Comparison of ENCODE assay signal across 9 cellular contexts in genomic region chr20:25226433-25227316, GRCh38. TPM values are rescaled to one million over a fixed set of nuclear protein-coding genes. Genes with fewer than 3 reads are reported as not detected.
DNase-seq lines count a peak whose midpoint lies in the region; ATAC-seq and TF ChIP-seq lines count a peak whose summit lies in the region.
"Had no signal": no experiment of that assay in that cellular context is flagged by ENCODE, and none has a peak within 500 bp of the region (broad histone marks: within the 10 kb centered on the region; RNA-seq: fewer than 3 reads in every experiment).

No MANE protein-coding gene starts in this region.

- H3K9me3 Mint-ChIP-seq in activated naive CD4-positive, alpha-beta T cell treated with anti-CD3 and anti-CD28 coated beads, Interleukin-2, amount 10 ng/mL, durations not matched to agents 7 days and 5 days, result no peaks in the 10 kb centered on the region
- H3K9me3 Mint-ChIP-seq in activated T-cell treated with anti-CD3 and anti-CD28 coated beads, Interleukin-2, amount 50 U/mL, for 24 hours, result no peaks in the 10 kb centered on the region

- no peaks in the 10 kb centered on the region for H3K36me3 Mint-ChIP-seq in activated naive CD4-positive, alpha-beta T cell treated with anti-CD3 and anti-CD28 coated beads, Interleukin-2, amount 10 ng/mL, durations not matched to agents 7 days and 5 days
- H3K36me3 Mint-ChIP-seq in activated T-cell treated with anti-CD3 and anti-CD28 coated beads, Interleukin-2, amount 50 U/mL, for 24 hours (ENCODE audit: low read depth), result peaks cover 36% of the 10 kb centered on the region

- TF ChIP-seq EP300 in SK-N-SH (IDR thresholded peaks at IDR 0.05; ENCODE audit: borderline replicate concordance in 1 of 2, low read depth in 1 of 2, low read length in 1 of 2), result 0 out of 4 replicates have a peak, but pooled peaks of 1 of the 2 experiments have one; percentile 11

- peak; percentile 24 for DNase-seq in DMS79 treated with DMSO at 0.1 percent for 48 hours (lab: John Stamatoyannopoulos, UW)
- peak; percentile 56 for DNase-seq in SK-N-SH
- no peak for DNase-seq in cardiac muscle cell (ENCODE audit: low read depth in 1 of 2, low spot score in 1 of 2)
- peak; percentile 51 for DNase-seq in prostate gland (ENCODE audit: low spot score)
- no peak for DNase-seq in activated naive CD4-positive, alpha-beta T cell treated with anti-CD3 and anti-CD28 coated beads, Interleukin-2, amount 10 ng/mL, durations not matched to agents 7 days and 5 days
- no peak for DNase-seq in activated T-cell treated with anti-CD3 and anti-CD28 coated beads, Interleukin-2, amount 50 U/mL, for 24 hours

- peaks cover 20 to 34% of the 10 kb centered on the region in 2 experiments; a peak in 3 of 4 replicates for H3K4me1 ChIP-seq in SK-N-SH (ENCODE audit: control insufficient read depth in 1 of 2, insufficient read depth in 2 of 2, low read depth in 1 of 2, low read length in 1 of 2)
- H3K4me1 ChIP-seq in cardiac muscle cell (ENCODE audit: low read depth), result peaks cover 52% of the 10 kb centered on the region
- peaks cover 23% of the 10 kb centered on the region for H3K4me1 ChIP-seq in prostate gland (replicated peaks)

- H3K27me3 ChIP-seq in SK-N-SH (ENCODE audit: insufficient read depth) (no peaks in the 10 kb centered on the region), cardiac muscle cell (no peaks in the 10 kb centered on the region), prostate gland (replicated peaks; ENCODE audit: insufficient read depth) (no peaks in the 10 kb centered on the region)

- no peaks in the 10 kb centered on the region for H4K20me1 ChIP-seq in SK-N-SH (ENCODE audit: insufficient read depth)

- H3K4me1 Mint-ChIP-seq in activated naive CD4-positive, alpha-beta T cell treated with anti-CD3 and anti-CD28 coated beads, Interleukin-2, amount 10 ng/mL, durations not matched to agents 7 days and 5 days, result no peaks in the 10 kb centered on the region
- peaks cover 19% of the 10 kb centered on the region for H3K4me1 Mint-ChIP-seq in activated T-cell treated with anti-CD3 and anti-CD28 coated beads, Interleukin-2, amount 50 U/mL, for 24 hours (ENCODE audit: low read depth)

- no peak for ATAC-seq in HG03439 (IDR thresholded peaks at IDR 0.05; ENCODE audit: unreplicated experiment)
- no peak for ATAC-seq in HG03469 (IDR thresholded peaks at IDR 0.05; ENCODE audit: unreplicated experiment)

- H3K9me3 ChIP-seq in SK-N-SH (no peaks in the 10 kb centered on the region), cardiac muscle cell (ENCODE audit: low read depth) (no peaks in the 10 kb centered on the region), prostate gland (no peaks in the 10 kb centered on the region)

- intact Hi-C loops in prostate gland (cut with DNase I), result no loop called here

- peaks cover 21% of the 10 kb centered on the region for H3F3A ChIP-seq in SK-N-SH (replicated peaks; ENCODE audit: insufficient read depth)

- H3K36me3 ChIP-seq in SK-N-SH (replicated peaks in 1 of 2; ENCODE audit: control insufficient read depth in 1 of 2, insufficient read depth in 2 of 2, low read length in 1 of 2), result peaks cover 0 to 5% of the 10 kb centered on the region in 2 experiments
- H3K36me3 ChIP-seq in cardiac muscle cell, result no peaks in the 10 kb centered on the region
- no peaks in the 10 kb centered on the region for H3K36me3 ChIP-seq in prostate gland

- no peaks in the 10 kb centered on the region for H3K9me2 ChIP-seq in SK-N-SH

- peak overlapping the region; percentile 77 to 84 for H3K27ac ChIP-seq in SK-N-SH (ENCODE audit: low read depth in 2 of 2, low read length in 1 of 2)
- peak overlapping the region; percentile 99 for H3K27ac ChIP-seq in cardiac muscle cell
- peak overlapping the region; percentile 66 to 79 for H3K27ac ChIP-seq in prostate gland
- H3K27ac ChIP-seq: SK-N-MC had no signal

- TF ChIP-seq RAD21 in SK-N-SH (IDR thresholded peaks at IDR 0.05; ENCODE audit: low read length), result no peak

- H3K4me2 ChIP-seq in SK-N-SH, result peak overlapping the region; percentile 44

- H3K4me3 ChIP-seq in SK-N-SH (ENCODE audit: low read depth in 2 of 2, low read length in 1 of 2) (no peak overlapping the region), cardiac muscle cell (no peak overlapping the region), prostate gland (no peak overlapping the region)
- H3K4me3 ChIP-seq: SK-N-MC had no signal

- CTCF ChIA-PET in SK-N-SH (lab: Yijun Ruan, JAX), result interaction anchor here (0.5 to 1.4 kb wide), 2 partner anchors 21 to 68 kb away, joined by 3 read pairs; partner anchors contain the start of gene PYGB
- CTCF ChIA-PET in activated naive CD4-positive, alpha-beta T cell treated with anti-CD3 and anti-CD28 coated beads, Interleukin-2, amount 10 ng/mL, durations not matched to agents 7 days and 5 days (lab: Charles Lee), result no interaction called here

- no peak overlapping the region for H3K27ac Mint-ChIP-seq in activated naive CD4-positive, alpha-beta T cell treated with anti-CD3 and anti-CD28 coated beads, Interleukin-2, amount 10 ng/mL, durations not matched to agents 7 days and 5 days
- no peak overlapping the region for H3K27ac Mint-ChIP-seq in activated T-cell treated with anti-CD3 and anti-CD28 coated beads, Interleukin-2, amount 50 U/mL, for 24 hours

- peak overlapping the region; percentile 35; the same call in 1 of the 2 replicates for H3K9ac ChIP-seq in SK-N-SH

- 76% methylated on average over 24 of the region's 28 CpGs for WGBS in SK-N-SH (ENCODE audit: low lambda C conversion rate)
- WGBS in prostate gland, result 46% methylated on average over 28 of the region's 28 CpGs

- no peak for TF ChIP-seq POLR2A in prostate gland (IDR thresholded peaks at IDR 0.05)

- H3K4me3 Mint-ChIP-seq in activated naive CD4-positive, alpha-beta T cell treated with anti-CD3 and anti-CD28 coated beads, Interleukin-2, amount 10 ng/mL, durations not matched to agents 7 days and 5 days, result no peak overlapping the region
- H3K4me3 Mint-ChIP-seq in activated T-cell treated with anti-CD3 and anti-CD28 coated beads, Interleukin-2, amount 50 U/mL, for 24 hours, result no peak overlapping the region

- POLR2A ChIA-PET in SK-N-SH (lab: Yijun Ruan, JAX), result interaction anchor here (1.0 to 1.1 kb wide), 2 partner anchors 15 to 21 kb away, joined by 3 read pairs; partner anchors contain the start of gene PYGB

- TF ChIP-seq CTCF in SK-N-SH (IDR thresholded peaks at IDR 0.05) (no peak), cardiac muscle cell (IDR thresholded peaks at IDR 0.05; ENCODE audit: low read depth, low read length) (no peak), prostate gland (IDR thresholded peaks at IDR 0.05) (no peak)

- no peaks in the 10 kb centered on the region for H3K27me3 Mint-ChIP-seq in activated naive CD4-positive, alpha-beta T cell treated with anti-CD3 and anti-CD28 coated beads, Interleukin-2, amount 10 ng/mL, durations not matched to agents 7 days and 5 days
- H3K27me3 Mint-ChIP-seq in activated T-cell treated with anti-CD3 and anti-CD28 coated beads, Interleukin-2, amount 50 U/mL, for 24 hours, result no peaks in the 10 kb centered on the region

- H2AFZ ChIP-seq in SK-N-SH (ENCODE audit: low read depth), result no peak overlapping the region

- no peaks in the 10 kb centered on the region for H3K79me2 ChIP-seq in SK-N-SH (ENCODE audit: insufficient read depth)

TF ChIP-seq in SK-N-SH, 30 proteins besides CTCF, POLR2A, EP300 and RAD21:
- TF ChIP-seq MXI1 (IDR thresholded peaks at IDR 0.05; ENCODE audit: low read depth, low read length) (peak; percentile 46; the same call in 1 of the 2 replicates), REST (IDR thresholded peaks at IDR 0.05; ENCODE audit: low read depth, low read length) (no peak), MAX (IDR thresholded peaks at IDR 0.05; ENCODE audit: low read depth) (peak; percentile 67)
TF ChIP-seq in SK-N-SH: peak in this region for 2.

RNA-seq across cellular contexts. Expression of gene PYGB, which starts 21.2 kb away (rescaled TPM):
- polyA plus RNA-seq in SK-N-SH (2012; rRNA removed) (32.2 and 35.8 TPM in 2 replicates), cardiac muscle cell (178 and 192 TPM in 2 replicates)
- 16.8 and 25.0 TPM in 2 replicates for polyA plus RNA-seq in SK-N-SH (2012; cell fraction: cytosol; rRNA removed)
- 75.6 and 77.6 TPM in 2 replicates for polyA plus RNA-seq in SK-N-SH (2012; cell fraction: nucleus; rRNA removed)
- total RNA-seq in cardiac muscle cell (243 and 268 TPM in 2 replicates), prostate gland (100 to 1,000 TPM; 231 to 261 TPM)

RNA-seq across cellular contexts. Expression of gene ENTPD6, which starts 31.2 kb away (rescaled TPM):
- polyA plus RNA-seq in SK-N-SH (2012; rRNA removed) (76.1 and 78.2 TPM in 2 replicates), cardiac muscle cell (95.7 and 107 TPM in 2 replicates)
- polyA plus RNA-seq in SK-N-SH (2012; cell fraction: cytosol; rRNA removed), result 36.3 and 54.5 TPM in 2 replicates
- polyA plus RNA-seq in SK-N-SH (2012; cell fraction: nucleus; rRNA removed), result 172 and 200 TPM in 2 replicates
- total RNA-seq in cardiac muscle cell (107 and 110 TPM in 2 replicates), prostate gland (100 to 1,000 TPM; 105 to 194 TPM)

Comparison
In these comparisons a context has a peak if more than half of its experiments do, and no peak if none do; other contexts are left out.
1. DNase-seq: peak in DMS79 treated with DMSO at 0.1 percent for 48 hours (single experiment), SK-N-SH (single experiment) and prostate gland (single experiment); none in cardiac muscle cell (0 of 2), activated naive CD4-positive, alpha-beta T cell treated with anti-CD3 and anti-CD28 coated beads, Interleukin-2, amount 10 ng/mL, durations not matched to agents 7 days and 5 days (single experiment) and activated T-cell treated with anti-CD3 and anti-CD28 coated beads, Interleukin-2, amount 50 U/mL, for 24 hours (single experiment).
2. Peak in every context shown above with its lines, with median percentiles within 50 percentile points of each other: H3K27ac ChIP-seq.